In genomic region chrX:139446832-139447231, GRCh38 we compare ENCODE assay signal across 7 cellular contexts.
"Had no signal": no experiment of that assay in that cellular context is flagged by ENCODE, and none has a peak within 500 bp of the region (broad histone marks: within the 10 kb centered on the region; RNA-seq: fewer than 3 reads in every experiment).

No MANE protein-coding gene starts in this region.

- ATAC-seq: K562 had no signal

- DNase-seq: GM23248, GOT3, H9, HCEC 1CT, IMR-90, KG1 had no signal

- H3K4me3 ChIP-seq: GM23248, K562 had no signal
